30 cellular contexts compared by ENCODE assay signal in genomic region chr16:15882563-15882962, GRCh38. TPM values are rescaled to one million over a fixed set of nuclear protein-coding genes. Genes with fewer than 3 reads are reported as not detected.
"Had no signal": no experiment of that assay in that cellular context is flagged by ENCODE, and none has a peak within 500 bp of the region (broad histone marks: within the 10 kb centered on the region; RNA-seq: fewer than 3 reads in every experiment).

No MANE protein-coding gene starts in this region.

- FAIRE-seq: small intestine had no signal

- ATAC-seq: naive thymus-derived CD8-positive, alpha-beta T cell; natural killer cell treated with Interleukin-12 subunit alpha and Interleukin-12 subunit beta and Interleukin-15 and Interleukin-18, amount 100 ng/mL, for 72 hours; psoas muscle; right cardiac atrium; right lobe of liver; stimulated activated effector memory CD8-positive, alpha-beta T cell treated with anti-CD3 and anti-CD28 coated beads, Interleukin-12 subunit alpha, Interleukin-12 subunit beta, amount 100 ng/mL, for 72 hours; stimulated activated naive CD8-positive, alpha-beta T cell treated with anti-CD3 and anti-CD28 coated beads, Interleukin-15, amount 100 ng/mL, for 72 hours; stimulated activated naive CD8-positive, alpha-beta T cell treated with anti-CD3 and anti-CD28 coated beads, Interleukin-15, Interleukin-2, amounts not matched to agents 100 U/mL and 50 U/mL, for 24 hours; upper lobe of right lung had no signal

- DNase-seq: naive thymus-derived CD8-positive, alpha-beta T cell; nephron progenitor cell; occipital lobe; ovary; posterior cingulate gyrus; right cardiac atrium; right lobe of liver; sigmoid colon; small intestine; stimulated activated CD4-positive, alpha-beta T cell treated with anti-CD3 and anti-CD28 coated beads, Interleukin-15, amount 100 ng/mL, for 24 hours; stimulated activated CD4-positive, alpha-beta T cell treated with anti-CD3 and anti-CD28 coated beads, Interleukin-2, amount 100 ng/mL, for 24 hours; stimulated activated CD4-positive, alpha-beta T cell treated with anti-CD3 and anti-CD28 coated beads, Interleukin-2, amount 100 ng/mL, for 48 hours; stimulated activated CD4-positive, alpha-beta T cell treated with anti-CD3 and anti-CD28 coated beads, Interleukin-4, amount 100 ng/mL, for 24 hours; stimulated activated naive CD4-positive, alpha-beta T cell; stimulated activated naive CD8-positive, alpha-beta T cell treated with anti-CD3 and anti-CD28 coated beads, Interleukin-15, amount 100 ng/mL, for 72 hours; stimulated activated naive CD8-positive, alpha-beta T cell treated with anti-CD3 and anti-CD28 coated beads, Interleukin-15, Interleukin-2, amounts not matched to agents 100 U/mL and 50 U/mL, for 24 hours; substantia nigra; testis; tibial artery; transverse colon; upper lobe of right lung; uterus had no signal

- H3K4me3 ChIP-seq: neural progenitor cell, ovary, psoas muscle, right lobe of liver, sigmoid colon, suprapubic skin, testis, tibial artery, transverse colon, upper lobe of right lung, uterus had no signal

- H3K27ac ChIP-seq: neural progenitor cell, ovary, parathyroid adenoma, right lobe of liver, sigmoid colon, suprapubic skin, testis, tibial artery, transverse colon, upper lobe of right lung, uterus had no signal

- H3K9me3 Mint-ChIP-seq: naive thymus-derived CD8-positive, alpha-beta T cell; natural killer cell treated with Interleukin-12 subunit alpha and Interleukin-12 subunit beta and Interleukin-15 and Interleukin-18, amount 100 ng/mL, for 72 hours; nephron progenitor cell; neural progenitor cell; stimulated activated effector memory CD8-positive, alpha-beta T cell treated with anti-CD3 and anti-CD28 coated beads, Interleukin-12 subunit alpha, Interleukin-12 subunit beta, amount 100 ng/mL, for 72 hours; stimulated activated naive CD8-positive, alpha-beta T cell treated with anti-CD3 and anti-CD28 coated beads, Interleukin-15, amount 100 ng/mL, for 72 hours; type B pancreatic cell had no signal

- H3K4me3 Mint-ChIP-seq: natural killer cell treated with Interleukin-12 subunit alpha and Interleukin-12 subunit beta and Interleukin-15 and Interleukin-18, amount 100 ng/mL, for 72 hours; nephron progenitor cell; neural progenitor cell; stimulated activated effector memory CD8-positive, alpha-beta T cell treated with anti-CD3 and anti-CD28 coated beads, Interleukin-12 subunit alpha, Interleukin-12 subunit beta, amount 100 ng/mL, for 72 hours; stimulated activated naive CD8-positive, alpha-beta T cell treated with anti-CD3 and anti-CD28 coated beads, Interleukin-15, amount 100 ng/mL, for 72 hours; type B pancreatic cell had no signal

- H3K9ac ChIP-seq: neural progenitor cell, parathyroid adenoma had no signal

- H3K36me3 ChIP-seq: neural progenitor cell, ovary, uterus had no signal

- H3K27me3 ChIP-seq: neural progenitor cell, ovary, right lobe of liver, sigmoid colon, suprapubic skin, testis, tibial artery, transverse colon, upper lobe of right lung, uterus had no signal

- H3K27me3 Mint-ChIP-seq: naive thymus-derived CD8-positive, alpha-beta T cell; natural killer cell treated with Interleukin-12 subunit alpha and Interleukin-12 subunit beta and Interleukin-15 and Interleukin-18, amount 100 ng/mL, for 72 hours; progenitor cell of endocrine pancreas; stimulated activated naive CD8-positive, alpha-beta T cell treated with anti-CD3 and anti-CD28 coated beads, Interleukin-15, amount 100 ng/mL, for 72 hours; type B pancreatic cell had no signal

- H2AFZ ChIP-seq: neural progenitor cell, parathyroid adenoma had no signal

- H3K9me3 ChIP-seq: ovary, psoas muscle, right lobe of liver, sigmoid colon, suprapubic skin, testis, tibial artery, transverse colon, upper lobe of right lung, uterus had no signal

- H3K4me2 ChIP-seq: neural progenitor cell had no signal

- H3K27ac Mint-ChIP-seq: natural killer cell treated with Interleukin-12 subunit alpha and Interleukin-12 subunit beta and Interleukin-15 and Interleukin-18, amount 100 ng/mL, for 72 hours; nephron progenitor cell; neural progenitor cell; progenitor cell of endocrine pancreas; stimulated activated effector memory CD8-positive, alpha-beta T cell treated with anti-CD3 and anti-CD28 coated beads, Interleukin-12 subunit alpha, Interleukin-12 subunit beta, amount 100 ng/mL, for 72 hours; type B pancreatic cell had no signal

RNA-seq across cellular contexts. Expression of gene MYH11, which starts 25.7 kb away (rescaled TPM):
- total RNA-seq: naive thymus-derived CD8-positive, alpha-beta T cell; natural killer cell treated with Interleukin-12 subunit alpha and Interleukin-12 subunit beta and Interleukin-15 and Interleukin-18, amount 100 ng/mL, for 72 hours had no signal
